1 cellular context compared by ENCODE assay signal in genomic region chr1:160117300-160117699, GRCh38.
TF ChIP-seq lines count a peak whose summit lies in the region.

No MANE protein-coding gene starts in this region.

TF ChIP-seq in IMR-90, 13 proteins besides CTCF, POLR2A, EP300 and RAD21:
- peak; percentile 67 for TF ChIP-seq CEBPB (IDR thresholded peaks at IDR 0.05; ENCODE audit: low read depth, low read length)
- no peak for TF ChIP-seq CHD1 (IDR thresholded peaks at IDR 0.05; ENCODE audit: low read depth, low read length)
- no peak for TF ChIP-seq MAZ (IDR thresholded peaks at IDR 0.05; ENCODE audit: borderline replicate concordance, low read depth, low read length)
